ENCODE assay signal across 14 cellular contexts in the genomic region with DNA sequence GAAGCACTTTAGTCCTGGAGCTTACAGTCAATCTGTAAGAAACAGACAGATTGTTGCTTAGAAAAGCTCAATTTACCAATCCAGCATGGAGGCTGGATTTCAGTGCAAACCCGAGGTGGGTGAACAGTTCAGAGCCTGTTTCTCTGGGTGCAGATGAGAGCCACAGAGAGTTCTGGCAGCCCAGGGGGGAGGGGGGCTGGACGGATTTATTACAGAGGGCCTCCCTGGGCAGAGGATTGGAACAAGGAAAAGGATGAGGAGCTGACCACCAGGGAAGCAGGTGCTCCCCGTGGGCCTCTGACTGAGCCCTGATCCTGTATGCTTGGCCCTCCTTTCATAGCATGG. TPM values are rescaled to one million over a fixed set of nuclear protein-coding genes. Genes with fewer than 3 reads are reported as not detected.
DNase-seq lines count a peak whose midpoint lies in the region; ATAC-seq lines count a peak whose summit lies in the region.
"Had no signal": no experiment of that assay in that cellular context is flagged by ENCODE, and none has a peak within 500 bp of the region (broad histone marks: within the 10 kb centered on the region; RNA-seq: fewer than 3 reads in every experiment).

No MANE protein-coding gene starts in this region.

- no peaks in the 10 kb centered on the region for H3K27me3 Mint-ChIP-seq in activated naive CD4-positive, alpha-beta T cell treated with anti-CD3 and anti-CD28 coated beads, Interleukin-2, amount 50 U/mL, for 24 hours
- no peaks in the 10 kb centered on the region for H3K27me3 Mint-ChIP-seq in activated CD4-positive, alpha-beta memory T cell treated with anti-CD3 and anti-CD28 coated beads, Interleukin-2, amount 10 ng/mL, durations not matched to agents 7 days and 5 days
- H3K27me3 Mint-ChIP-seq in immature natural killer cell (ENCODE audit: low read depth in 3 of 3), result peaks cover 4 to 14% (median 13%) of the 10 kb centered on the region in 3 donors

- no peaks in the 10 kb centered on the region for H3K9me3 Mint-ChIP-seq in activated naive CD4-positive, alpha-beta T cell treated with anti-CD3 and anti-CD28 coated beads, Interleukin-2, amount 50 U/mL, for 24 hours
- H3K9me3 Mint-ChIP-seq in activated CD4-positive, alpha-beta memory T cell treated with anti-CD3 and anti-CD28 coated beads, Interleukin-2, amount 10 ng/mL, durations not matched to agents 7 days and 5 days, result no peaks in the 10 kb centered on the region
- peaks cover 0 to 2% (median 0%) of the 10 kb centered on the region in 6 donors for H3K9me3 Mint-ChIP-seq in immature natural killer cell

- peaks cover 75% of the 10 kb centered on the region for H3K4me1 Mint-ChIP-seq in activated naive CD4-positive, alpha-beta T cell treated with anti-CD3 and anti-CD28 coated beads, Interleukin-2, amount 50 U/mL, for 24 hours
- H3K4me1 Mint-ChIP-seq in activated CD4-positive, alpha-beta memory T cell treated with anti-CD3 and anti-CD28 coated beads, Interleukin-2, amount 10 ng/mL, durations not matched to agents 7 days and 5 days, result peaks cover 89% of the 10 kb centered on the region
- peaks cover 59 to 72% of the 10 kb centered on the region in 2 donors for H3K4me1 Mint-ChIP-seq in immature natural killer cell

- POLR2A ChIA-PET in activated CD4-positive, alpha-beta memory T cell treated with anti-CD3 and anti-CD28 coated beads, Interleukin-2, amount 10 ng/mL, durations not matched to agents 7 days and 5 days (lab: Charles Lee), result interaction anchor here (0.8 to 6.8 kb wide), 14 partner anchors 10 to 537 kb away, joined by 4 to 137 read pairs (median 10); a partner anchor contains a TSS

- H3K36me3 Mint-ChIP-seq in activated naive CD4-positive, alpha-beta T cell treated with anti-CD3 and anti-CD28 coated beads, Interleukin-2, amount 50 U/mL, for 24 hours, result no peaks in the 10 kb centered on the region
- H3K36me3 Mint-ChIP-seq in activated CD4-positive, alpha-beta memory T cell treated with anti-CD3 and anti-CD28 coated beads, Interleukin-2, amount 10 ng/mL, durations not matched to agents 7 days and 5 days (ENCODE audit: low read depth), result peaks cover 4% of the 10 kb centered on the region
- peaks cover 0 to 4% (median 0%) of the 10 kb centered on the region in 3 donors for H3K36me3 Mint-ChIP-seq in immature natural killer cell

- ATAC-seq in HG03460 (IDR thresholded peaks at IDR 0.05; ENCODE audit: unreplicated experiment) (no peak), GM21367 (IDR thresholded peaks at IDR 0.05; ENCODE audit: unreplicated experiment) (no peak)
- ATAC-seq: HCT116 had no signal

- H3K27ac Mint-ChIP-seq in activated naive CD4-positive, alpha-beta T cell treated with anti-CD3 and anti-CD28 coated beads, Interleukin-2, amount 50 U/mL, for 24 hours, result peak overlapping the region; percentile 72
- H3K27ac Mint-ChIP-seq in activated CD4-positive, alpha-beta memory T cell treated with anti-CD3 and anti-CD28 coated beads, Interleukin-2, amount 10 ng/mL, durations not matched to agents 7 days and 5 days, result peak overlapping the region; percentile 100
- peak overlapping the region in 5 of 6 donors; percentile 46 to 89 (median 83) for H3K27ac Mint-ChIP-seq in immature natural killer cell

- DNase-seq in activated naive CD4-positive, alpha-beta T cell treated with Interleukin-2 at 50 U/mL for 16 hours, result no peak
- DNase-seq in activated CD4-positive, alpha-beta memory T cell treated with anti-CD3 and anti-CD28 coated beads, Interleukin-2, amount 10 ng/mL, durations not matched to agents 7 days and 5 days, result no peak
- DNase-seq in immature natural killer cell, result no peak
- DNase-seq in dedifferentiated amniotic fluid mesenchymal stem cell (ENCODE audit: extremely low spot score), result no peak
- DNase-seq in NCI-H2029 treated with DMSO at 0.1 percent for 48 hours (lab: John Stamatoyannopoulos, UW), result no peak

- CTCF ChIA-PET in activated CD4-positive, alpha-beta memory T cell treated with anti-CD3 and anti-CD28 coated beads, Interleukin-2, amount 10 ng/mL, durations not matched to agents 7 days and 5 days (lab: Charles Lee), result interaction anchor here (1.5 to 5.4 kb wide), 4 partner anchors 12 to 183 kb away, joined by 6 to 121 read pairs (median 30); a partner anchor contains a TSS

- H3K4me3 Mint-ChIP-seq in activated naive CD4-positive, alpha-beta T cell treated with anti-CD3 and anti-CD28 coated beads, Interleukin-2, amount 50 U/mL, for 24 hours, result peak overlapping the region; percentile 11
- peak overlapping the region; percentile 66 for H3K4me3 Mint-ChIP-seq in activated CD4-positive, alpha-beta memory T cell treated with anti-CD3 and anti-CD28 coated beads, Interleukin-2, amount 10 ng/mL, durations not matched to agents 7 days and 5 days
- H3K4me3 Mint-ChIP-seq in immature natural killer cell, result peak overlapping the region; percentile 30 to 76 (median 73)

RNA-seq across cellular contexts. Expression of a gene that starts 38.0 kb away (rescaled TPM):
- total RNA-seq in activated CD4-positive, alpha-beta memory T cell treated with anti-CD3 and anti-CD28 coated beads, Interleukin-2, amount 10 ng/mL, durations not matched to agents 7 days and 5 days, result not detected
- under 1 TPM in 2 of 3 donors, not detected in 1; 0.09 to 0.13 TPM for polyA plus RNA-seq in immature natural killer cell
- total RNA-seq: dermis microvascular lymphatic vessel endothelial cell, lung microvascular endothelial cell, MCF 10A, SJSA1 had no signal
- polyA plus RNA-seq: neural cell had no signal

Comparison
In these comparisons a context has a peak if more than half of its experiments do, and no peak if none do; other contexts are left out.
1. H3K4me3 Mint-ChIP-seq: peak in every context shown above with its lines; median percentile 73 in immature natural killer cell; 66 in activated CD4-positive, alpha-beta memory T cell treated with anti-CD3 and anti-CD28 coated beads, Interleukin-2, amount 10 ng/mL, durations not matched to agents 7 days and 5 days; 11 in activated naive CD4-positive, alpha-beta T cell treated with anti-CD3 and anti-CD28 coated beads, Interleukin-2, amount 50 U/mL, for 24 hours.